ENCODE assay signal across 8 cellular contexts in genomic region chr6:1625352-1625773, GRCh38. TPM values are rescaled to one million over a fixed set of nuclear protein-coding genes. Genes with fewer than 3 reads are reported as not detected.
DNase-seq lines count a peak whose midpoint lies in the region; ATAC-seq, FAIRE-seq and TF ChIP-seq lines count a peak whose summit lies in the region.

No MANE protein-coding gene starts in this region.

- H3K27me3 ChIP-seq in liver (ENCODE audit: control insufficient read depth in 4 of 4, insufficient read depth in 4 of 4, low read length in 3 of 4) (peaks cover 0 to 13% (median 6%) of the 10 kb centered on the region in 4 donors), HepG2 (ENCODE audit: control insufficient read depth in 1 of 2, insufficient read depth in 2 of 2, low read length in 2 of 2) (no peaks in the 10 kb centered on the region), muscle layer of duodenum (ENCODE audit: low read depth, low read length) (peaks cover 45% of the 10 kb centered on the region)
- H3K27me3 ChIP-seq in effector memory CD4-positive, alpha-beta T cell (replicated peaks; ENCODE audit: control insufficient read depth, insufficient read depth, low read length, poor library complexity, severe bottlenecking) = peaks cover 39% of the 10 kb centered on the region

- H3K9ac ChIP-seq in liver (ENCODE audit: low read depth in 1 of 2, low read length in 2 of 2) (no peak overlapping the region), HepG2 (ENCODE audit: insufficient read depth, low read depth, low read length) (no peak overlapping the region)

- DNase-seq in HepG2 (ENCODE audit: low spot score) (no peak), HK-2 (ENCODE audit: unreplicated experiment) (no peak), NCI-H2081 treated with DMSO at 0.1 percent for 48 hours (lab: John Stamatoyannopoulos, UW) (no peak), occipital lobe (lab: John Stamatoyannopoulos, UW) (no peak)
- DNase-seq in effector memory CD4-positive, alpha-beta T cell = no peak

- TF ChIP-seq CTCF in liver (IDR thresholded peaks at IDR 0.05; ENCODE audit: low read depth, low read length, missing input control) (no peak), HepG2 (CRISPR knock-in tag; IDR thresholded peaks at IDR 0.05) (no peak)

- TF ChIP-seq RAD21 in liver (IDR thresholded peaks at IDR 0.05) (no peak), HepG2 (CRISPR knock-in tag; IDR thresholded peaks at IDR 0.05) (no peak)

- 26% methylated on average over 11 of the region's 11 CpGs for WGBS in liver
- 95% methylated on average over 11 of the region's 11 CpGs for WGBS in HepG2 (ENCODE audit: low lambda C conversion rate)

- no peak for FAIRE-seq in HepG2 (lab: Jason Lieb, UNC)

- CTCF ChIA-PET in HepG2 (lab: Yijun Ruan, JAX; ENCODE audit: low intra/inter-chr PET ratio, low total read pairs) = no interaction called here

- peak overlapping the region; percentile 55 to 66 (median 62) for H3K4me3 ChIP-seq in liver (ENCODE audit: low read depth in 1 of 3, low read length in 3 of 3)
- H3K4me3 ChIP-seq in HepG2 (replicated peaks in 1 of 3; ENCODE audit: insufficient read depth in 1 of 3, low read depth in 2 of 3, low read length in 3 of 3) = no peak overlapping the region
- peak overlapping the region; percentile 43 for H3K4me3 ChIP-seq in effector memory CD4-positive, alpha-beta T cell (ENCODE audit: insufficient read depth, low read depth, low read length, poor library complexity, severe bottlenecking)
- H3K4me3 ChIP-seq in muscle layer of duodenum (ENCODE audit: low read depth in 1 of 2, low read length in 2 of 2) = peak overlapping the region; percentile 62 to 73

- TF ChIP-seq EP300 in HepG2 (IDR thresholded peaks at IDR 0.05; ENCODE audit: low read depth in 2 of 2, low read length in 2 of 2) (no peak), HepG2 (CRISPR knock-in tag; IDR thresholded peaks at IDR 0.05; ENCODE audit: borderline replicate concordance) (no peak)

- H3K4me2 ChIP-seq in HepG2 (ENCODE audit: low read depth, low read length) = no peak overlapping the region

- in situ Hi-C loops in HepG2 (cut with HindIII; ENCODE audit: extremely low pct_ligation_motif_present, low pct_unique_long_range_greater_than_20kb) = no loop called here

- H2AFZ ChIP-seq in HepG2 (ENCODE audit: low read length) = no peak overlapping the region

- ATAC-seq in HepG2 = no peak
- no peak for ATAC-seq in GM19035 (IDR thresholded peaks at IDR 0.05; ENCODE audit: unreplicated experiment)

- no peaks in the 10 kb centered on the region; the same call in 1 of the 2 replicates for H4K20me1 ChIP-seq in HepG2 (ENCODE audit: insufficient read depth, low read length)

- H3K79me2 ChIP-seq in HepG2 (ENCODE audit: insufficient read depth, low read length) = no peaks in the 10 kb centered on the region

- H3K4me1 ChIP-seq in liver (ENCODE audit: control insufficient read depth in 4 of 4, insufficient read depth in 4 of 4, low read length in 3 of 4) (peaks cover 0 to 19% (median 6%) of the 10 kb centered on the region in 4 donors), HepG2 (ENCODE audit: insufficient read depth, low read length) (no peaks in the 10 kb centered on the region), muscle layer of duodenum (ENCODE audit: control insufficient read depth in 1 of 2, insufficient read depth in 2 of 2, low read length in 2 of 2) (peaks cover 4 to 22% of the 10 kb centered on the region in 2 donors)
- H3K4me1 ChIP-seq in effector memory CD4-positive, alpha-beta T cell (ENCODE audit: control insufficient read depth, insufficient read depth, low read length, poor library complexity, severe bottlenecking) = peaks cover 1% of the 10 kb centered on the region

- H3K27ac ChIP-seq in liver (ENCODE audit: low read depth in 1 of 2, low read length in 2 of 2) (no peak overlapping the region), HepG2 (ENCODE audit: extremely low read length, insufficient read depth, low read length) (no peak overlapping the region), muscle layer of duodenum (ENCODE audit: low read length) (no peak overlapping the region)
- no peak overlapping the region for H3K27ac ChIP-seq in effector memory CD4-positive, alpha-beta T cell (ENCODE audit: insufficient read depth, low read length, poor library complexity, severe bottlenecking)

- POLR2A ChIA-PET in HepG2 (lab: Yijun Ruan, JAX) = no interaction called here

- intact Hi-C loops in HepG2 (cut with micrococcal nuclease; ENCODE audit: unreplicated experiment) = no loop called here

- no peak for TF ChIP-seq POLR2A in HepG2 (IDR thresholded peaks at IDR 0.05; ENCODE audit: insufficient read depth in 1 of 2, low read depth in 2 of 2, low read length in 2 of 2)

- BruUV-seq in HepG2 (replicated peaks; lab: Mats Ljungman, UMichigan) = no TSS peak

- H3K9me3 ChIP-seq in liver (ENCODE audit: control insufficient read depth in 4 of 4, low read length in 3 of 4) (no peaks in the 10 kb centered on the region), HepG2 (ENCODE audit: low read length) (no peaks in the 10 kb centered on the region), muscle layer of duodenum (ENCODE audit: control insufficient read depth in 1 of 2, low read length in 2 of 2) (no peaks in the 10 kb centered on the region)
- no peaks in the 10 kb centered on the region for H3K9me3 ChIP-seq in effector memory CD4-positive, alpha-beta T cell (ENCODE audit: control insufficient read depth, low read length)

- H3K36me3 ChIP-seq in liver (ENCODE audit: control insufficient read depth in 4 of 4, insufficient read depth in 3 of 4, low read depth in 1 of 4, low read length in 3 of 4) = peaks cover 0 to 2% (median 0%) of the 10 kb centered on the region in 4 donors
- peaks cover 4 to 36% of the 10 kb centered on the region in 2 experiments for H3K36me3 ChIP-seq in HepG2 (replicated peaks in 1 of 2; ENCODE audit: control insufficient read depth in 1 of 2, insufficient read depth in 2 of 2, low read length in 2 of 2)
- H3K36me3 ChIP-seq in effector memory CD4-positive, alpha-beta T cell (ENCODE audit: control insufficient read depth, insufficient read depth, low read length) = no peaks in the 10 kb centered on the region
- H3K36me3 ChIP-seq in muscle layer of duodenum (ENCODE audit: control insufficient read depth in 1 of 2, insufficient read depth in 2 of 2, low read length in 2 of 2) = no peaks in the 10 kb centered on the region

TF ChIP-seq in liver, 16 proteins besides CTCF, POLR2A, EP300 and RAD21 (continues in another document):
- TF ChIP-seq YY1 (IDR thresholded peaks at IDR 0.05) (no peak), MAX (IDR thresholded peaks at IDR 0.05) (no peak), SP1 (IDR thresholded peaks at IDR 0.05) (no peak), RXRA (IDR thresholded peaks at IDR 0.05) (no peak), JUND (IDR thresholded peaks at IDR 0.05) (no peak), HNF4A (conservative IDR thresholded peaks at IDR 0.05) (no peak), FOXA2 (IDR thresholded peaks at IDR 0.05) (no peak)

TF ChIP-seq in HepG2, 621 proteins besides CTCF, POLR2A, EP300 and RAD21 (continues in another document):
- TF ChIP-seq DNMT3B (CRISPR knock-in tag; conservative IDR thresholded peaks at IDR 0.05) (no peak), GABPA (IDR thresholded peaks at IDR 0.05; ENCODE audit: low read depth, low read length) (no peak), GABPA (CRISPR knock-in tag; IDR thresholded peaks at IDR 0.05; ENCODE audit: low read depth) (no peak)
- TF ChIP-seq, protein P1, sequence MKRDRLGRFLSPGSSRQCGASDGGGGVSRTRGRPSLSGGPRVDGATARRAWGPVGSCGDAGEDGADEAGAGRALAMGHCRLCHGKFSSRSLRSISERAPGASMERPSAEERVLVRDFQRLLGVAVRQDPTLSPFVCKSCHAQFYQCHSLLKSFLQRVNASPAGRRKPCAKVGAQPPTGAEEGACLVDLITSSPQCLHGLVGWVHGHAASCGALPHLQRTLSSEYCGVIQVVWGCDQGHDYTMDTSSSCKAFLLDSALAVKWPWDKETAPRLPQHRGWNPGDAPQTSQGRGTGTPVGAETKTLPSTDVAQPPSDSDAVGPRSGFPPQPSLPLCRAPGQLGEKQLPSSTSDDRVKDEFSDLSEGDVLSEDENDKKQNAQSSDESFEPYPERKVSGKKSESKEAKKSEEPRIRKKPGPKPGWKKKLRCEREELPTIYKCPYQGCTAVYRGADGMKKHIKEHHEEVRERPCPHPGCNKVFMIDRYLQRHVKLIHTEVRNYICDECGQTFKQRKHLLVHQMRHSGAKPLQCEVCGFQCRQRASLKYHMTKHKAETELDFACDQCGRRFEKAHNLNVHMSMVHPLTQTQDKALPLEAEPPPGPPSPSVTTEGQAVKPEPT (CRISPR knock-in tag; IDR thresholded peaks at IDR 0.05; ENCODE audit: low read depth) = no peak

RNA-seq across cellular contexts. Expression of gene FOXC1, which starts 15.6 kb away (rescaled TPM):
- total RNA-seq in liver (under 1 TPM; 0.09 to 0.33 TPM), HepG2 (2016; rRNA removed; fragmentation: Illumina TruSeq; extraction: Trizol) (0.46 and 0.55 TPM in 2 replicates), occipital lobe (4.8 TPM)
- polyA plus RNA-seq in liver (under 1 TPM; 0.08 to 0.20 TPM), HepG2 (2011; rRNA removed) (0.37 and 0.44 TPM in 2 replicates)
- total RNA-seq in HepG2 (2016; cell fraction: cytosol; rRNA removed; fragmentation: Illumina TruSeq; extraction: Trizol; ENCODE audit: low read depth) = 0.09 TPM in 1 of 2 replicates, not detected in the other
- 0.42 and 0.50 TPM in 2 replicates for total RNA-seq in HepG2 (2016; cell fraction: insoluble cytoplasmic fraction; rRNA removed; fragmentation: Illumina TruSeq; extraction: Trizol)
- 0.28 and 0.31 TPM in 2 replicates for total RNA-seq in HepG2 (2016; cell fraction: membrane; rRNA removed; fragmentation: Illumina TruSeq; extraction: Trizol)
- 0.47 and 0.50 TPM in 2 replicates for total RNA-seq in HepG2 (2016; cell fraction: nucleus; rRNA removed; fragmentation: Illumina TruSeq; extraction: Trizol)
- polyA plus RNA-seq in HepG2 (2011; cell fraction: cytosol; rRNA removed) = 0.19 and 0.23 TPM in 2 replicates
- 0.23 and 0.27 TPM in 2 replicates for polyA plus RNA-seq in HepG2 (2011; cell fraction: nucleus; rRNA removed)
- polyA plus RNA-seq in HepG2 (2012) = 0.30 and 0.53 TPM in 2 replicates
- polyA plus RNA-seq in HepG2 (2016; cell fraction: cytosol; fragmentation: Illumina TruSeq; extraction: Trizol; ENCODE audit: low read depth) = 0.05 and 0.09 TPM in 2 replicates
- polyA plus RNA-seq in HepG2 (2016; cell fraction: insoluble cytoplasmic fraction; fragmentation: Illumina TruSeq; extraction: Trizol; ENCODE audit: low read depth) = 0.89 and 1.2 TPM in 2 replicates
- polyA plus RNA-seq in HepG2 (2016; cell fraction: membrane; fragmentation: Illumina TruSeq; extraction: Trizol; ENCODE audit: low read depth) = 0.26 and 0.35 TPM in 2 replicates
- polyA plus RNA-seq in HepG2 (2016; cell fraction: nucleus; fragmentation: Illumina TruSeq; extraction: Trizol; ENCODE audit: insufficient read depth, low read depth) = 0.72 and 0.95 TPM in 2 replicates
- polyA minus RNA-seq in HepG2 (2011; rRNA and poly(A)+ RNA removed; ENCODE audit: low replicate concordance) = 0.30 and 18.3 TPM in 2 replicates
- 0.30 and 0.97 TPM in 2 replicates for polyA minus RNA-seq in HepG2 (2011; cell fraction: cytosol; rRNA and poly(A)+ RNA removed)
- 0.25 and 0.52 TPM in 2 replicates for polyA minus RNA-seq in HepG2 (2011; cell fraction: nucleus; rRNA and poly(A)+ RNA removed)

Comparison
In these comparisons a context has a peak if more than half of its experiments do, and no peak if none do; other contexts are left out.
1. H3K4me3 ChIP-seq: peak in liver (3 of 3), effector memory CD4-positive, alpha-beta T cell (single experiment) and muscle layer of duodenum (2 of 2); none in HepG2 (0 of 3).